ENCODE assay signal across 24 cellular contexts in the genomic region with DNA sequence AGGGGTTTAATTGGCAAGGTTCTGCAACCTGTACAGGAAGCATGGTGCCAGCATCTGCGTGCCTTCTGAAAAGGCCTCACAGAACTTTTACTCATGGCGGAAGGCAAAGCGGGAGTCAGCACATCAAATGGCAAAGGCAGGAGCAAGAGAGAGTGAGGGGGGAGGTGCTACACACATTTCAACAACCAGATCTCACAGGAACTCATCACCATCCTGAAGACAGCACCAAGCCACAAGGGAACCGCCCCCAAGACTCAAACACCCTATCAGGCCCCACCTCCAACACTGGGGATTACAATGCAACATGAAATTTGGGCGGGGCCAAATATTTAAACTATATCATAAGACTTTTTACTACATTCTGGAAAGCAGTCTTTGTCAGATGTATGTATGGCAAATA.
"Had no signal": no experiment of that assay in that cellular context is flagged by ENCODE, and none has a peak within 500 bp of the region (broad histone marks: within the 10 kb centered on the region; RNA-seq: fewer than 3 reads in every experiment).

No MANE protein-coding gene starts in this region.

- ATAC-seq: effector memory CD8-positive, alpha-beta T cell; left lobe of liver; mucosa of descending colon; natural killer cell treated with Interleukin-12 subunit alpha and Interleukin-12 subunit beta and Interleukin-15 and Interleukin-18, amount 100 ng/mL, for 72 hours; right lobe of liver; stimulated activated naive B cell treated with anti-CD40 and anti-IgM and Interleukin-4, amounts not matched to agents 10 μg/mL and 1 μg/mL and 100 μg/mL, for 72 hours had no signal

- H3K79me2 ChIP-seq: parathyroid adenoma had no signal

- H3K27ac Mint-ChIP-seq: effector memory CD8-positive, alpha-beta T cell; memory B cell; mesothelial cell of epicardium; naive B cell; natural killer cell treated with Interleukin-12 subunit alpha and Interleukin-12 subunit beta and Interleukin-15 and Interleukin-18, amount 100 ng/mL, for 72 hours; progenitor cell of endocrine pancreas; stimulated activated naive B cell treated with anti-CD40 and anti-IgM and Interleukin-4, amounts not matched to agents 10 μg/mL and 1 μg/mL and 100 μg/mL, for 72 hours; stimulated activated naive CD8-positive, alpha-beta T cell treated with anti-CD3 and anti-CD28 coated beads, Interleukin-15, Interleukin-2, amounts not matched to agents 100 ng/mL and 50 ng/mL, for 24 hours had no signal

- H3K9me3 Mint-ChIP-seq: memory B cell; mesothelial cell of epicardium; natural killer cell treated with Interleukin-12 subunit alpha and Interleukin-12 subunit beta and Interleukin-15 and Interleukin-18, amount 100 ng/mL, for 72 hours; neural crest cell; stimulated activated naive CD8-positive, alpha-beta T cell treated with anti-CD3 and anti-CD28 coated beads, Interleukin-15, Interleukin-2, amounts not matched to agents 100 ng/mL and 50 ng/mL, for 24 hours had no signal

- H3K36me3 Mint-ChIP-seq: mesothelial cell of epicardium; natural killer cell treated with Interleukin-12 subunit alpha and Interleukin-12 subunit beta and Interleukin-15 and Interleukin-18, amount 100 ng/mL, for 72 hours had no signal

- H3K4me1 Mint-ChIP-seq: mesothelial cell of epicardium had no signal

- H2AFZ ChIP-seq: parathyroid adenoma had no signal

- H3K36me3 ChIP-seq: right lobe of liver, thoracic aorta, upper lobe of left lung, uterus had no signal

- H3K27me3 ChIP-seq: right lobe of liver, tibial nerve, upper lobe of left lung, uterus had no signal

- DNase-seq: cortex of kidney; effector memory CD8-positive, alpha-beta T cell; hypothalamus; kidney; mucosa of descending colon; naive B cell; right lobe of liver; small intestine; stimulated activated CD4-positive, alpha-beta T cell treated with anti-CD3 and anti-CD28 coated beads, Interleukin-15, amount 100 ng/mL, for 24 hours; stimulated activated CD4-positive, alpha-beta T cell treated with anti-CD3 and anti-CD28 coated beads, Interleukin-2, amount 100 ng/mL, for 48 hours; stimulated activated naive B cell treated with anti-CD40 and anti-IgM and Interleukin-4, amounts not matched to agents 10 μg/mL and 1 μg/mL and 100 μg/mL, for 72 hours; upper lobe of left lung; uterus had no signal

- H3K9ac ChIP-seq: parathyroid adenoma had no signal

- H3K9me3 ChIP-seq: mucosa of descending colon, right lobe of liver, thoracic aorta, tibial nerve, upper lobe of left lung, uterus had no signal

- H3K4me1 ChIP-seq: parathyroid adenoma, right lobe of liver, tibial nerve, uterus had no signal

- H3K4me3 ChIP-seq: lung, mucosa of descending colon, right lobe of liver, thoracic aorta, tibial nerve, upper lobe of left lung, uterus had no signal

- H3K4me3 Mint-ChIP-seq: effector memory CD8-positive, alpha-beta T cell; memory B cell; mesothelial cell of epicardium; naive B cell; natural killer cell treated with Interleukin-12 subunit alpha and Interleukin-12 subunit beta and Interleukin-15 and Interleukin-18, amount 100 ng/mL, for 72 hours; neural crest cell; stimulated activated naive B cell treated with anti-CD40 and anti-IgM and Interleukin-4, amounts not matched to agents 10 μg/mL and 1 μg/mL and 100 μg/mL, for 72 hours; stimulated activated naive CD8-positive, alpha-beta T cell treated with anti-CD3 and anti-CD28 coated beads, Interleukin-15, Interleukin-2, amounts not matched to agents 100 ng/mL and 50 ng/mL, for 24 hours had no signal

- H3K27ac ChIP-seq: parathyroid adenoma, right lobe of liver, thoracic aorta, tibial nerve, upper lobe of left lung, uterus had no signal
